8 cellular contexts compared by ENCODE assay signal in the genomic region with DNA sequence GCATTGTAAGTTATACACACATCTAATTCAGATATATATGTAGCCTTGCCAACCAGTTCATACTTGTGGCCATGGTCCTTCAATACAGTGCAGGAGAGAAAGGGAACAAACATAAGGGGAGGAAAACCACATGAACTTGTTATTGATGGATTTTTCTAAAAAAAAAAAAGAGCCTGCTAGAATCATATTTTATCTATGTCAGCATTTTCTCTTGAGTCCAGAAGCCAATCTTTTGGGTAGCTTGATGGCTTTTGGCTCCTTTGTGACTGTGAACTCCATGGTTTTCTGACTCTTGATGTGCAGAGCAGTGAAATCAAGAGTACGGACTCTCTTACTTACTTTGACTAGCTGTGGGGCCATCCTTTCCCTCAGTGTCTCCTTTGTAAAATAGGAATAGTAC.
"Had no signal": no experiment of that assay in that cellular context is flagged by ENCODE, and none has a peak within 500 bp of the region (broad histone marks: within the 10 kb centered on the region; RNA-seq: fewer than 3 reads in every experiment).

No MANE protein-coding gene starts in this region.

- H3K4me3 ChIP-seq: GM23248 had no signal

- FAIRE-seq: HTR-8/SVneo had no signal

- H3K4me2 ChIP-seq: KMS-11 had no signal

- DNase-seq: GM23248, GOT3, H9, HCEC 1CT, Karpas-422, KBM-7 had no signal

- H3K9ac ChIP-seq: GM23248, KMS-11 had no signal

- H2AFZ ChIP-seq: GM23248 had no signal

- H3K27ac ChIP-seq: GM23248, KMS-11 had no signal
